11 cellular contexts compared by ENCODE assay signal in the genomic region with DNA sequence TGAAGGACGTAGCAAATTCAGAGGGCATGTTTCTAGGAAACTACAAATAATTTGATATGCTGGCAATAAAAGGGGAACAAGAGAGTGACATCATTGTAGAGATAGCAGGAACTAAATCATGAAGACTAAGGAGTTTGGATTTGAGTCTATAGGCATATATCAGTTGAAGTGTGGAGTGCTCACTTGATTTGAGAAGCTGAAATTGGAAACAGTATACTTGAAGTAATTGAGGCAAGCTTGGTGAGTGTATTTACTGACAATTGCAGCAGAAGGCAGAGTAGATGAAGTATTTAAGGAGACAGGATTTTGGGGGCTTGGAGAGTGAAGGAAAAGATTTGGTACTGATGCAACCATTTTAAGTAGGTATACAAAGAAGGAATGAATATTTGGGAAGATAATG. TPM values are rescaled to one million over a fixed set of nuclear protein-coding genes. Genes with fewer than 3 reads are reported as not detected.
A peak's percentile ranks its signal among the peaks of the same experiment; 100 is the strongest.
DNase-seq lines count a peak whose midpoint lies in the region; ATAC-seq lines count a peak whose summit lies in the region.
"Had no signal": no experiment of that assay in that cellular context is flagged by ENCODE, and none has a peak within 500 bp of the region (broad histone marks: within the 10 kb centered on the region; RNA-seq: fewer than 3 reads in every experiment).

No MANE protein-coding gene starts in this region.

- ATAC-seq in activated T-cell treated with anti-CD3 and anti-CD28 coated beads, Interleukin-2, amount 50 U/mL, for 72 hours (replicated peaks in 1 of 2) = peak; percentile 53 to 59
- ATAC-seq in HG03159 (IDR thresholded peaks at IDR 0.05; ENCODE audit: unreplicated experiment) (peak; percentile 23), HG03139 (IDR thresholded peaks at IDR 0.05; ENCODE audit: unreplicated experiment) (no peak)
- ATAC-seq in activated naive CD4-positive, alpha-beta T cell treated with anti-CD3 and anti-CD28 coated beads, Interleukin-2, amount 50 U/mL, for 72 hours = peak; percentile 41 to 64

- H3K36me3 Mint-ChIP-seq in activated T-cell treated with anti-CD3 and anti-CD28 coated beads, Interleukin-2, amount 50 U/mL, for 72 hours (ENCODE audit: insufficient read depth in 2 of 2) = peaks cover 3 to 16% of the 10 kb centered on the region in 2 donors
- peaks cover 30 to 40% of the 10 kb centered on the region in 2 donors for H3K36me3 Mint-ChIP-seq in activated naive CD4-positive, alpha-beta T cell treated with anti-CD3 and anti-CD28 coated beads, Interleukin-2, amount 50 U/mL, for 72 hours
- H3K36me3 Mint-ChIP-seq in stimulated activated naive CD8-positive, alpha-beta T cell treated with anti-CD3 and anti-CD28 coated beads, Interleukin-15, Interleukin-2, amounts not matched to agents 100 ng/mL and 50 ng/mL, for 24 hours (ENCODE audit: low read depth) = peaks cover 38% of the 10 kb centered on the region

- H3K4me3 Mint-ChIP-seq in activated T-cell treated with anti-CD3 and anti-CD28 coated beads, Interleukin-2, amount 50 U/mL, for 72 hours = peak overlapping the region; percentile 42 to 75
- peak overlapping the region; percentile 40 for H3K4me3 Mint-ChIP-seq in stimulated activated naive CD8-positive, alpha-beta T cell treated with anti-CD3 and anti-CD28 coated beads, Interleukin-15, Interleukin-2, amounts not matched to agents 100 ng/mL and 50 ng/mL, for 24 hours

- peak overlapping the region; percentile 81 for H3K27ac Mint-ChIP-seq in activated T-cell treated with anti-CD3 and anti-CD28 coated beads, Interleukin-2, amount 50 U/mL, for 72 hours
- peak overlapping the region; percentile 80 to 93 for H3K27ac Mint-ChIP-seq in activated naive CD4-positive, alpha-beta T cell treated with anti-CD3 and anti-CD28 coated beads, Interleukin-2, amount 50 U/mL, for 72 hours
- peak overlapping the region; percentile 73 for H3K27ac Mint-ChIP-seq in stimulated activated naive CD8-positive, alpha-beta T cell treated with anti-CD3 and anti-CD28 coated beads, Interleukin-15, Interleukin-2, amounts not matched to agents 100 ng/mL and 50 ng/mL, for 24 hours

- H3K9me3 Mint-ChIP-seq in activated T-cell treated with anti-CD3 and anti-CD28 coated beads, Interleukin-2, amount 50 U/mL, for 72 hours = no peaks in the 10 kb centered on the region
- H3K9me3 Mint-ChIP-seq in activated naive CD4-positive, alpha-beta T cell treated with anti-CD3 and anti-CD28 coated beads, Interleukin-2, amount 50 U/mL, for 72 hours = peaks cover 0 to 6% of the 10 kb centered on the region in 2 donors
- H3K9me3 Mint-ChIP-seq in stimulated activated naive CD8-positive, alpha-beta T cell treated with anti-CD3 and anti-CD28 coated beads, Interleukin-15, Interleukin-2, amounts not matched to agents 100 ng/mL and 50 ng/mL, for 24 hours = no peaks in the 10 kb centered on the region

- no peaks in the 10 kb centered on the region for H3K27me3 Mint-ChIP-seq in activated T-cell treated with anti-CD3 and anti-CD28 coated beads, Interleukin-2, amount 50 U/mL, for 72 hours (ENCODE audit: low read depth)
- H3K27me3 Mint-ChIP-seq in stimulated activated naive CD8-positive, alpha-beta T cell treated with anti-CD3 and anti-CD28 coated beads, Interleukin-15, Interleukin-2, amounts not matched to agents 100 ng/mL and 50 ng/mL, for 24 hours = no peaks in the 10 kb centered on the region

- H3K4me1 Mint-ChIP-seq in activated T-cell treated with anti-CD3 and anti-CD28 coated beads, Interleukin-2, amount 50 U/mL, for 72 hours (ENCODE audit: low read depth) = peaks cover 82% of the 10 kb centered on the region
- peaks cover 44% of the 10 kb centered on the region for H3K4me1 Mint-ChIP-seq in stimulated activated naive CD8-positive, alpha-beta T cell treated with anti-CD3 and anti-CD28 coated beads, Interleukin-15, Interleukin-2, amounts not matched to agents 100 ng/mL and 50 ng/mL, for 24 hours (ENCODE audit: low read depth)

- DNase-seq in activated T-cell treated with anti-CD3 and anti-CD28 coated beads, Interleukin-2, amount 50 U/mL, for 72 hours = no peak
- DNase-seq in activated T-cell treated with anti-CD3 and anti-CD28 coated beads, Interleukin-2, amount 50 U/mL, for 1 hour = no peak
- DNase-seq in activated naive CD4-positive, alpha-beta T cell treated with anti-CD3 and anti-CD28 coated beads, Interleukin-2, amount 50 U/mL, for 72 hours (ENCODE audit: low spot score in 2 of 2) = no peak
- no peak for DNase-seq in dermis blood vessel endothelial cell
- no peak for DNase-seq in activated CD4-positive, alpha-beta T cell treated with anti-CD3 and anti-CD28 coated beads for 4 hours
- DNase-seq: NCI-H510A had no signal

RNA-seq across cellular contexts. Expression of gene TMCO2, which starts 6.4 kb away (rescaled TPM):
- total RNA-seq in activated T-cell treated with anti-CD3 and anti-CD28 coated beads, Interleukin-2, amount 50 U/mL, for 72 hours = 1 to 10 TPM in 1 of 2 donors, under 1 TPM in 1; 0.82 to 1.2 TPM
- not detected for total RNA-seq in activated naive CD4-positive, alpha-beta T cell treated with anti-CD3 and anti-CD28 coated beads, Interleukin-2, amount 50 U/mL, for 72 hours
- total RNA-seq in dermis blood vessel endothelial cell = not detected in 2 replicates
- total RNA-seq: cardiac muscle cell, hepatocyte had no signal

RNA-seq across cellular contexts. Expression of gene ZMPSTE24, which starts 16.7 kb away (rescaled TPM):
- total RNA-seq in activated T-cell treated with anti-CD3 and anti-CD28 coated beads, Interleukin-2, amount 50 U/mL, for 72 hours = 10 to 100 TPM; 32.7 to 36.8 TPM
- total RNA-seq in activated naive CD4-positive, alpha-beta T cell treated with anti-CD3 and anti-CD28 coated beads, Interleukin-2, amount 50 U/mL, for 72 hours = 10 to 100 TPM; 21.4 to 34.7 TPM
- 80.4 and 85.3 TPM in 2 replicates for total RNA-seq in dermis blood vessel endothelial cell
